ENCODE assay signal across 1 cellular context in genomic region chr13:95956589-95957148, GRCh38.
TF ChIP-seq lines count a peak whose summit lies in the region.

No MANE protein-coding gene starts in this region.

TF ChIP-seq in WTC11, 78 proteins besides CTCF, POLR2A, EP300 and RAD21 (continued from another document):
- TF ChIP-seq, protein P1, sequence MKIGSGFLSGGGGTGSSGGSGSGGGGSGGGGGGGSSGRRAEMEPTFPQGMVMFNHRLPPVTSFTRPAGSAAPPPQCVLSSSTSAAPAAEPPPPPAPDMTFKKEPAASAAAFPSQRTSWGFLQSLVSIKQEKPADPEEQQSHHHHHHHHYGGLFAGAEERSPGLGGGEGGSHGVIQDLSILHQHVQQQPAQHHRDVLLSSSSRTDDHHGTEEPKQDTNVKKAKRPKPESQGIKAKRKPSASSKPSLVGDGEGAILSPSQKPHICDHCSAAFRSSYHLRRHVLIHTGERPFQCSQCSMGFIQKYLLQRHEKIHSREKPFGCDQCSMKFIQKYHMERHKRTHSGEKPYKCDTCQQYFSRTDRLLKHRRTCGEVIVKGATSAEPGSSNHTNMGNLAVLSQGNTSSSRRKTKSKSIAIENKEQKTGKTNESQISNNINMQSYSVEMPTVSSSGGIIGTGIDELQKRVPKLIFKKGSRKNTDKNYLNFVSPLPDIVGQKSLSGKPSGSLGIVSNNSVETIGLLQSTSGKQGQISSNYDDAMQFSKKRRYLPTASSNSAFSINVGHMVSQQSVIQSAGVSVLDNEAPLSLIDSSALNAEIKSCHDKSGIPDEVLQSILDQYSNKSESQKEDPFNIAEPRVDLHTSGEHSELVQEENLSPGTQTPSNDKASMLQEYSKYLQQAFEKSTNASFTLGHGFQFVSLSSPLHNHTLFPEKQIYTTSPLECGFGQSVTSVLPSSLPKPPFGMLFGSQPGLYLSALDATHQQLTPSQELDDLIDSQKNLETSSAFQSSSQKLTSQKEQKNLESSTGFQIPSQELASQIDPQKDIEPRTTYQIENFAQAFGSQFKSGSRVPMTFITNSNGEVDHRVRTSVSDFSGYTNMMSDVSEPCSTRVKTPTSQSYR (CRISPR knock-in tag; IDR thresholded peaks at IDR 0.05) = no peak
- TF ChIP-seq, protein P2, sequence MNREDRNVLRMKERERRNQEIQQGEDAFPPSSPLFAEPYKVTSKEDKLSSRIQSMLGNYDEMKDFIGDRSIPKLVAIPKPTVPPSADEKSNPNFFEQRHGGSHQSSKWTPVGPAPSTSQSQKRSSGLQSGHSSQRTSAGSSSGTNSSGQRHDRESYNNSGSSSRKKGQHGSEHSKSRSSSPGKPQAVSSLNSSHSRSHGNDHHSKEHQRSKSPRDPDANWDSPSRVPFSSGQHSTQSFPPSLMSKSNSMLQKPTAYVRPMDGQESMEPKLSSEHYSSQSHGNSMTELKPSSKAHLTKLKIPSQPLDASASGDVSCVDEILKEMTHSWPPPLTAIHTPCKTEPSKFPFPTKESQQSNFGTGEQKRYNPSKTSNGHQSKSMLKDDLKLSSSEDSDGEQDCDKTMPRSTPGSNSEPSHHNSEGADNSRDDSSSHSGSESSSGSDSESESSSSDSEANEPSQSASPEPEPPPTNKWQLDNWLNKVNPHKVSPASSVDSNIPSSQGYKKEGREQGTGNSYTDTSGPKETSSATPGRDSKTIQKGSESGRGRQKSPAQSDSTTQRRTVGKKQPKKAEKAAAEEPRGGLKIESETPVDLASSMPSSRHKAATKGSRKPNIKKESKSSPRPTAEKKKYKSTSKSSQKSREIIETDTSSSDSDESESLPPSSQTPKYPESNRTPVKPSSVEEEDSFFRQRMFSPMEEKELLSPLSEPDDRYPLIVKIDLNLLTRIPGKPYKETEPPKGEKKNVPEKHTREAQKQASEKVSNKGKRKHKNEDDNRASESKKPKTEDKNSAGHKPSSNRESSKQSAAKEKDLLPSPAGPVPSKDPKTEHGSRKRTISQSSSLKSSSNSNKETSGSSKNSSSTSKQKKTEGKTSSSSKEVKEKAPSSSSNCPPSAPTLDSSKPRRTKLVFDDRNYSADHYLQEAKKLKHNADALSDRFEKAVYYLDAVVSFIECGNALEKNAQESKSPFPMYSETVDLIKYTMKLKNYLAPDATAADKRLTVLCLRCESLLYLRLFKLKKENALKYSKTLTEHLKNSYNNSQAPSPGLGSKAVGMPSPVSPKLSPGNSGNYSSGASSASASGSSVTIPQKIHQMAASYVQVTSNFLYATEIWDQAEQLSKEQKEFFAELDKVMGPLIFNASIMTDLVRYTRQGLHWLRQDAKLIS (CRISPR knock-in tag; IDR thresholded peaks at IDR 0.05; ENCODE audit: borderline replicate concordance) = no peak
- TF ChIP-seq NR1H2 (CRISPR knock-in tag; IDR thresholded peaks at IDR 0.05) = no peak
